8 cellular contexts compared by ENCODE assay signal in the genomic region with DNA sequence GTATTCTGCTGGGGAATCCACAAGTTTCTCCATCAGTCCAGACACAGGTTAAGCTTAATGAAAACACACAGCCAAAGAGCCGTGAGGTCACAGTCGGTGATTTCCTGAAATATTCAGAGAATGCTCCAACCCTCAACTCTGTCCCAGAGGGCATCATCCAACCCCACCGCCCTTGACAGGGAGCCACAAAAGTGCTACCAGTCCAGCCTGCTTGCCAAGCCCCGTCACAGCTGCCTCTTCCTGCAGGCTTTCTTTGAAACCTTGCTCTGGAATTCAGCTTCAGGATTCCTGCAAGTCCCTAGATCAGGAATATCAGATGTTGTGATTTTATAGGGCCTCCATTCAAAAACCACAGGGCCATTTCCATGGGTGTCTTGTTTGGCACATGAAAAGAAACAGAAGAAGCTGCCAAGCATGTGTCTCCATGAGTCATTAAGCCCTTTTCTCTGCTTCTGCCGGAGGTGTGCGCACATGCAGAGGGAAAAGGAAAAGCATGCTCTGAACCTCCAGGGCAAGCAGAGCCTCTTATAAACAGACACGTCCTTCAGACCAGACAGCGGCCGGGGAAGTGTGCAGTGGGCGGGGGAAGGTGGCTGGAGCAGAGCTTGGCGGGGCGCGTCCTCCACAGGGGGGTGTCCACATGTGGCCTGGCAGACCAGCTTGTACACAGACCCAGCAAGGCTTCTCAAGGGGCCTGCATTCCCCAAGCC.
DNase-seq lines count a peak whose midpoint lies in the region; ATAC-seq and TF ChIP-seq lines count a peak whose summit lies in the region.

No MANE protein-coding gene starts in this region.

- H3K4me3 ChIP-seq in AG04450 (ENCODE audit: low read depth, low read length), result no peak overlapping the region
- H3K4me3 ChIP-seq in HCT116 (replicated peaks in 1 of 2; ENCODE audit: low read depth in 1 of 2, low read length in 2 of 2), result 0 out of 4 replicates have a peak overlapping the region, but pooled peaks of 1 of the 2 experiments have one; percentile 5
- no peak overlapping the region for H3K4me3 ChIP-seq in kidney epithelial cell (ENCODE audit: low read depth, low read length)
- peak overlapping the region in 1 of 2 donors; percentile 29 for H3K4me3 ChIP-seq in stomach smooth muscle (ENCODE audit: low read length in 2 of 2)

- RAD21 ChIA-PET in HCT116 (lab: Charles Lee; ENCODE audit: low non-redundant PET in 1 of 2, low total read pairs in 2 of 2, uncharacterized antibody in 2 of 2, unreplicated experiment in 2 of 2), result interaction anchor here in 1 of 2 experiments (1.2 kb wide), 1 partner anchor 10 kb away, joined by 5 read pairs; no protein-coding TSS in a partner anchor

- H3K4me1 ChIP-seq in HCT116 (ENCODE audit: control insufficient read depth in 1 of 2, insufficient read depth in 2 of 2, low read length in 2 of 2), result peaks cover 20 to 26% of the 10 kb centered on the region in 2 experiments
- H3K4me1 ChIP-seq in stomach smooth muscle (ENCODE audit: control insufficient read depth, insufficient read depth, low read length), result peaks cover 15% of the 10 kb centered on the region

- peaks cover 7% of the 10 kb centered on the region for H3K9me3 Mint-ChIP-seq in activated naive CD8-positive, alpha-beta T cell treated with anti-CD3 and anti-CD28 coated beads, Interleukin-2, amount 50 U/mL, for 24 hours

- H4K20me1 ChIP-seq in HCT116 (ENCODE audit: insufficient read depth), result no peaks in the 10 kb centered on the region

- peaks cover 51% of the 10 kb centered on the region for H3K4me1 Mint-ChIP-seq in activated naive CD8-positive, alpha-beta T cell treated with anti-CD3 and anti-CD28 coated beads, Interleukin-2, amount 50 U/mL, for 24 hours

- intact Hi-C loops in HCT116 (cut with micrococcal nuclease), result no loop called here

- TF ChIP-seq POLR2A in HCT116 (IDR thresholded peaks at IDR 0.05; ENCODE audit: borderline replicate concordance, extremely low read depth, insufficient read depth, insufficient read length), result no peak

- ATAC-seq in HCT116, result peak; percentile 77
- ATAC-seq in activated naive CD8-positive, alpha-beta T cell treated with anti-CD3 and anti-CD28 coated beads, Interleukin-2, amount 50 U/mL, for 24 hours, result peak; percentile 45
- ATAC-seq in HG03159 (IDR thresholded peaks at IDR 0.05; ENCODE audit: unreplicated experiment), result no peak

- DNase-seq in AG04450 (ENCODE audit: low read depth, low spot score), result peak; percentile 97
- DNase-seq in HCT116 (ENCODE audit: low read depth, low spot score), result peak; percentile 21
- DNase-seq in activated naive CD8-positive, alpha-beta T cell treated with anti-CD3 and anti-CD28 coated beads, Interleukin-2, amount 50 U/mL, for 24 hours, result no peak
- peak; percentile 91 for DNase-seq in kidney epithelial cell (ENCODE audit: low read depth)
- no peak for DNase-seq in NOMO-1 (lab: John Stamatoyannopoulos, UW; ENCODE audit: unreplicated experiment in 2 of 2)
- no peak for DNase-seq in KBM-7

- peaks cover 4% of the 10 kb centered on the region for H3K36me3 Mint-ChIP-seq in activated naive CD8-positive, alpha-beta T cell treated with anti-CD3 and anti-CD28 coated beads, Interleukin-2, amount 50 U/mL, for 24 hours (ENCODE audit: low read depth)

- no peaks in the 10 kb centered on the region for H3K36me3 ChIP-seq in HCT116 (ENCODE audit: control insufficient read depth in 1 of 2, insufficient read depth in 2 of 2, low read length in 2 of 2)
- no peaks in the 10 kb centered on the region for H3K36me3 ChIP-seq in kidney epithelial cell (ENCODE audit: control insufficient read depth, insufficient read depth, low read length)
- no peaks in the 10 kb centered on the region for H3K36me3 ChIP-seq in stomach smooth muscle (ENCODE audit: control insufficient read depth in 2 of 2, insufficient read depth in 2 of 2, low read length in 2 of 2)

- no peaks in the 10 kb centered on the region for H3K9me2 ChIP-seq in HCT116 (ENCODE audit: insufficient read depth)

- H3K9me3 ChIP-seq in AG04450 (ENCODE audit: control insufficient read depth, insufficient read depth, low read length) (peaks cover 4% of the 10 kb centered on the region; the same call in 1 of the 2 replicates), HCT116 (ENCODE audit: control insufficient read depth in 1 of 2, insufficient read depth in 1 of 2, low read depth in 1 of 2, low read length in 2 of 2) (peaks cover 0 to 3% of the 10 kb centered on the region in 2 experiments; a peak in 1 of 4 replicates), stomach smooth muscle (ENCODE audit: control insufficient read depth in 2 of 2, low read length in 2 of 2) (peaks cover 0 to 3% of the 10 kb centered on the region in 2 donors)

- POLR2A ChIA-PET in AG04450 (lab: Yijun Ruan, JAX) (interaction anchor here (0.5 to 2.3 kb wide), 13 partner anchors 15 to 728 kb away, joined by 3 to 8 read pairs (median 4); partner anchors contain the start of genes KATNAL1, UBE2L5 and USPL1), HCT116 (lab: Charles Lee) (interaction anchor here (1.2 kb wide), 1 partner anchor 10 kb away, joined by 5 read pairs; no protein-coding TSS in a partner anchor)

- BruUV-seq in HCT116 (replicated peaks; lab: Mats Ljungman, UMichigan), result no TSS peak

- no peaks in the 10 kb centered on the region for H3K79me2 ChIP-seq in HCT116 (ENCODE audit: insufficient read depth, low read length)

- H3K27ac ChIP-seq in AG04450 (ENCODE audit: low read depth, low read length), result peak overlapping the region; percentile 99
- peak overlapping the region; percentile 5 for H3K27ac ChIP-seq in HCT116 (ENCODE audit: low read depth, low read length)
- H3K27ac ChIP-seq in stomach smooth muscle (ENCODE audit: low read length), result peak overlapping the region; percentile 49

- H2AFZ ChIP-seq in HCT116 (ENCODE audit: low read depth, low read length, poor library complexity, severe bottlenecking), result peak overlapping the region; percentile 87

- CTCF ChIA-PET in AG04450 (lab: Charles Lee), result interaction anchor here (1.4 to 4.1 kb wide), 2 partner anchors 11 to 902 kb away, joined by 3 to 39 read pairs; no protein-coding TSS in a partner anchor
- CTCF ChIA-PET in HCT116 (lab: Charles Lee), result interaction anchor here (2.3 kb wide), 1 partner anchor 10 kb away, joined by 16 read pairs; no protein-coding TSS in a partner anchor

- H3K9ac ChIP-seq in HCT116 (ENCODE audit: low read length) (peak overlapping the region; percentile 21), stomach smooth muscle (ENCODE audit: low read length in 2 of 2) (peak overlapping the region in 1 of 2 donors; percentile 47)

- in situ Hi-C loops in KBM-7 (cut with MboI; ENCODE audit: low pct_unique_long_range_greater_than_20kb, low sequenced_read_pairs), result loop anchor here (25.0 kb wide), 2 partner anchors 420 to 895 kb away; no protein-coding TSS in a partner anchor

- no peak for TF ChIP-seq RAD21 in HCT116 (IDR thresholded peaks at IDR 0.05; ENCODE audit: low read depth)

- peak overlapping the region; percentile 58 for H3K4me2 ChIP-seq in HCT116 (ENCODE audit: low read length)

- peak overlapping the region; percentile 67 for H3K27ac Mint-ChIP-seq in activated naive CD8-positive, alpha-beta T cell treated with anti-CD3 and anti-CD28 coated beads, Interleukin-2, amount 50 U/mL, for 24 hours

- H3K27me3 Mint-ChIP-seq in activated naive CD8-positive, alpha-beta T cell treated with anti-CD3 and anti-CD28 coated beads, Interleukin-2, amount 50 U/mL, for 24 hours, result no peaks in the 10 kb centered on the region

- TF ChIP-seq CTCF in AG04450 (IDR thresholded peaks at IDR 0.05; ENCODE audit: low read depth, low read length) (no peak), HCT116 (IDR thresholded peaks at IDR 0.05 in 2 of 3, conservative IDR thresholded peaks at IDR 0.05 in 1 of 3; ENCODE audit: borderline replicate concordance in 1 of 3, insufficient read depth in 1 of 3, low read depth in 2 of 3, low read length in 2 of 3) (no peak), kidney epithelial cell (IDR thresholded peaks at IDR 0.05; ENCODE audit: insufficient read depth, low read length, poor library complexity, severe bottlenecking) (no peak)

- H3K27me3 ChIP-seq in AG04450 (ENCODE audit: control insufficient read depth, insufficient read depth, low read length) (no peaks in the 10 kb centered on the region), HCT116 (ENCODE audit: insufficient read depth, low read length) (no peaks in the 10 kb centered on the region), kidney epithelial cell (ENCODE audit: control insufficient read depth, insufficient read depth, low read length) (no peaks in the 10 kb centered on the region), stomach smooth muscle (ENCODE audit: control insufficient read depth in 1 of 2, insufficient read depth in 2 of 2, low read length in 2 of 2) (no peaks in the 10 kb centered on the region)

- no peak overlapping the region for H3K4me3 Mint-ChIP-seq in activated naive CD8-positive, alpha-beta T cell treated with anti-CD3 and anti-CD28 coated beads, Interleukin-2, amount 50 U/mL, for 24 hours

TF ChIP-seq in HCT116, 20 proteins besides CTCF, POLR2A, EP300 and RAD21 (continues in another document):
- TF ChIP-seq ATF3 (IDR thresholded peaks at IDR 0.05) (no peak), CEBPB (IDR thresholded peaks at IDR 0.05; ENCODE audit: low read depth) (0 out of 2 replicates have a peak, but pooled peaks have one; percentile 35), MAX (IDR thresholded peaks at IDR 0.05) (peak; percentile 70), SP1 (IDR thresholded peaks at IDR 0.05; ENCODE audit: low read depth) (0 out of 2 replicates have a peak, but pooled peaks have one; percentile 33), FOSL1 (IDR thresholded peaks at IDR 0.05; ENCODE audit: low read depth) (peak; percentile 41; the same call in 1 of the 2 replicates)

Comparison
In these comparisons a context has a peak if more than half of its experiments do, and no peak if none do; other contexts are left out.
1. DNase-seq: peak in AG04450 (single experiment), HCT116 (single experiment) and kidney epithelial cell (single experiment); none in activated naive CD8-positive, alpha-beta T cell treated with anti-CD3 and anti-CD28 coated beads, Interleukin-2, amount 50 U/mL, for 24 hours (single experiment), NOMO-1 (0 of 2) and KBM-7 (single experiment).
2. H3K27ac ChIP-seq: peak in every context shown above with its lines; median percentile 99 in AG04450; 49 in stomach smooth muscle; 5 in HCT116.